18 cellular contexts compared by ENCODE assay signal in genomic region chr3:150589759-150590158, GRCh38. TPM values are rescaled to one million over a fixed set of nuclear protein-coding genes. Genes with fewer than 3 reads are reported as not detected.
A peak's percentile ranks its signal among the peaks of the same experiment; 100 is the strongest.
DNase-seq lines count a peak whose midpoint lies in the region; ATAC-seq and TF ChIP-seq lines count a peak whose summit lies in the region.
"Had no signal": no experiment of that assay in that cellular context is flagged by ENCODE, and none has a peak within 500 bp of the region (broad histone marks: within the 10 kb centered on the region; RNA-seq: fewer than 3 reads in every experiment).

No MANE protein-coding gene starts in this region.

- H3K27me3 Mint-ChIP-seq in activated naive CD4-positive, alpha-beta T cell treated with anti-CD3 and anti-CD28 coated beads for 36 hours (ENCODE audit: low read depth): no peaks in the 10 kb centered on the region
- no peaks in the 10 kb centered on the region for H3K27me3 Mint-ChIP-seq in stimulated activated naive B cell treated with anti-CD40 and anti-IgM and Interleukin-4, amounts not matched to agents 10 μg/mL and 1 μg/mL and 100 μg/mL, for 72 hours

- ATAC-seq in PC-3: peak; percentile 52
- no peak for ATAC-seq in stimulated activated naive B cell treated with anti-CD40 and anti-IgM and Interleukin-4, amounts not matched to agents 10 μg/mL and 1 μg/mL and 100 μg/mL, for 72 hours (replicated peaks)
- no peak for ATAC-seq in HG03175 (IDR thresholded peaks at IDR 0.05; ENCODE audit: unreplicated experiment)
- ATAC-seq: right cardiac atrium had no signal

- POLR2A ChIA-PET in PC-3 (lab: Charles Lee; ENCODE audit: unreplicated experiment): no interaction called here

- intact Hi-C loops in activated naive CD4-positive, alpha-beta T cell treated with anti-CD3 and anti-CD28 coated beads for 36 hours (cut with micrococcal nuclease): no loop called here
- intact Hi-C loops in PC-3 (cut with micrococcal nuclease): loop anchor here (1.0 kb wide), 1 partner anchor 276 kb away; no protein-coding TSS in a partner anchor

- H2AFZ ChIP-seq in PC-3 (ENCODE audit: low read length): no peak overlapping the region

- H3K79me2 ChIP-seq in PC-3 (ENCODE audit: low read length): peaks cover 87% of the 10 kb centered on the region

- no peak overlapping the region for H3K9ac ChIP-seq in PC-3 (ENCODE audit: low read length)

- TF ChIP-seq CTCF in PC-3 (conservative IDR thresholded peaks at IDR 0.05; ENCODE audit: low read depth, low read length) (no peak), choroid plexus epithelial cell (conservative IDR thresholded peaks at IDR 0.05; ENCODE audit: low read depth, low read length) (no peak)

- H3K4me1 Mint-ChIP-seq in activated naive CD4-positive, alpha-beta T cell treated with anti-CD3 and anti-CD28 coated beads for 36 hours (ENCODE audit: low read depth): peaks cover 14% of the 10 kb centered on the region
- H3K4me1 Mint-ChIP-seq in stimulated activated naive B cell treated with anti-CD40 and anti-IgM and Interleukin-4, amounts not matched to agents 10 μg/mL and 1 μg/mL and 100 μg/mL, for 72 hours: peaks cover 4 to 12% of the 10 kb centered on the region in 2 donors

- CTCF ChIA-PET in activated naive CD4-positive, alpha-beta T cell treated with anti-CD3 and anti-CD28 coated beads for 36 hours (lab: Charles Lee): interaction anchor here (1.5 kb wide), 1 partner anchor 33 kb away, joined by 4 read pairs; no protein-coding TSS in a partner anchor
- CTCF ChIA-PET in PC-3 (lab: Charles Lee): interaction anchor here (0.6 kb wide), 1 partner anchor 32 kb away, joined by 4 read pairs; no protein-coding TSS in a partner anchor

- no TSS peak for BruUV-seq in PC-3 (replicated peaks; lab: Mats Ljungman, UMichigan)

- H3K4me2 ChIP-seq in PC-3 (ENCODE audit: low read length): no peak overlapping the region

- H3K9me3 ChIP-seq in PC-3 (ENCODE audit: low read length): no peaks in the 10 kb centered on the region
- H3K9me3 ChIP-seq: breast epithelium, neutrophil, suprapubic skin had no signal

- no peaks in the 10 kb centered on the region for H3K27me3 ChIP-seq in PC-3 (ENCODE audit: low read length)
- H3K27me3 ChIP-seq: breast epithelium, neutrophil, suprapubic skin had no signal

- H3K9me3 Mint-ChIP-seq in activated naive CD4-positive, alpha-beta T cell treated with anti-CD3 and anti-CD28 coated beads for 36 hours: no peaks in the 10 kb centered on the region
- no peaks in the 10 kb centered on the region for H3K9me3 Mint-ChIP-seq in stimulated activated naive B cell treated with anti-CD40 and anti-IgM and Interleukin-4, amounts not matched to agents 10 μg/mL and 1 μg/mL and 100 μg/mL, for 72 hours

- DNase-seq in activated naive CD4-positive, alpha-beta T cell treated with anti-CD3 and anti-CD28 coated beads for 36 hours: no peak
- no peak for DNase-seq in activated naive CD4-positive, alpha-beta T cell treated with anti-CD3 and anti-CD28 coated beads, Interleukin-2, amount 50 U/mL, for 16 hours
- DNase-seq in PC-3 (no peak), choroid plexus epithelial cell (ENCODE audit: low read depth) (peak; percentile 19), SHP77 treated with DMSO at 0.1 percent for 48 hours (lab: John Stamatoyannopoulos, UW) (no peak), ureter (ENCODE audit: low spot score) (no peak)
- no peak for DNase-seq in stimulated activated naive B cell treated with anti-CD40 and anti-IgM and Interleukin-4, amounts not matched to agents 10 μg/mL and 1 μg/mL and 100 μg/mL, for 72 hours
- DNase-seq: activated naive CD4-positive, alpha-beta T cell treated with Interleukin-2 at 50 U/mL for 16 hours; AML-193; H7; NCI-H1694 treated with DMSO at 0.1 percent for 48 hours; NCI-H446; right cardiac atrium had no signal

- H3K4me1 ChIP-seq in PC-3 (ENCODE audit: insufficient read depth, low read length): no peaks in the 10 kb centered on the region
- H3K4me1 ChIP-seq: breast epithelium, suprapubic skin had no signal

- H3F3A ChIP-seq in PC-3 (ENCODE audit: low read length, unreplicated experiment): no peaks in the 10 kb centered on the region

- no peak overlapping the region for H3K4me3 ChIP-seq in PC-3 (ENCODE audit: low read length)
- H3K4me3 ChIP-seq in choroid plexus epithelial cell (ENCODE audit: low read depth, low read length): no peak overlapping the region
- H3K4me3 ChIP-seq: breast epithelium, SK-N-MC, suprapubic skin had no signal

- H3K4me3 Mint-ChIP-seq in activated naive CD4-positive, alpha-beta T cell treated with anti-CD3 and anti-CD28 coated beads for 36 hours: no peak overlapping the region
- H3K4me3 Mint-ChIP-seq in stimulated activated naive B cell treated with anti-CD40 and anti-IgM and Interleukin-4, amounts not matched to agents 10 μg/mL and 1 μg/mL and 100 μg/mL, for 72 hours: no peak overlapping the region

- H3K27ac Mint-ChIP-seq in activated naive CD4-positive, alpha-beta T cell treated with anti-CD3 and anti-CD28 coated beads for 36 hours: peak overlapping the region; percentile 26
- peak overlapping the region; percentile 42 for H3K27ac Mint-ChIP-seq in stimulated activated naive B cell treated with anti-CD40 and anti-IgM and Interleukin-4, amounts not matched to agents 10 μg/mL and 1 μg/mL and 100 μg/mL, for 72 hours

- H3K36me3 Mint-ChIP-seq in activated naive CD4-positive, alpha-beta T cell treated with anti-CD3 and anti-CD28 coated beads for 36 hours (ENCODE audit: low read depth): peaks cover 13% of the 10 kb centered on the region
- peaks cover 11 to 36% of the 10 kb centered on the region in 2 donors for H3K36me3 Mint-ChIP-seq in stimulated activated naive B cell treated with anti-CD40 and anti-IgM and Interleukin-4, amounts not matched to agents 10 μg/mL and 1 μg/mL and 100 μg/mL, for 72 hours

- no peak overlapping the region for H3K27ac ChIP-seq in PC-3 (ENCODE audit: low read length)
- H3K27ac ChIP-seq: breast epithelium, neutrophil, SK-N-MC, suprapubic skin had no signal

- H3K9me2 ChIP-seq in PC-3 (replicated peaks; ENCODE audit: low read length): no peaks in the 10 kb centered on the region

- H3K36me3 ChIP-seq in PC-3 (ENCODE audit: low read depth, low read length): peaks cover 18% of the 10 kb centered on the region
- H3K36me3 ChIP-seq: breast epithelium had no signal

- H4K20me1 ChIP-seq in PC-3 (ENCODE audit: low read length): no peaks in the 10 kb centered on the region

RNA-seq across cellular contexts. Expression of gene SELENOT, which starts 13.4 kb away (rescaled TPM):
- total RNA-seq in activated naive CD4-positive, alpha-beta T cell treated with anti-CD3 and anti-CD28 coated beads for 36 hours: 10 to 100 TPM; 68.4 to 71.2 TPM
- total RNA-seq in PC-3 (2014; rRNA removed) (109 and 119 TPM in 2 replicates), ureter (110 TPM)

RNA-seq across cellular contexts. Expression of gene EIF2A, which starts 43.2 kb away (rescaled TPM):
- total RNA-seq in activated naive CD4-positive, alpha-beta T cell treated with anti-CD3 and anti-CD28 coated beads for 36 hours: 100 to 1,000 TPM; 133 to 135 TPM
- total RNA-seq in PC-3 (2014; rRNA removed): 67.9 and 92.4 TPM in 2 replicates
- total RNA-seq in ureter: 107 TPM

RNA-seq across cellular contexts. Expression of gene SERP1, which starts 43.5 kb away (rescaled TPM):
- total RNA-seq in activated naive CD4-positive, alpha-beta T cell treated with anti-CD3 and anti-CD28 coated beads for 36 hours: 100 to 1,000 TPM in 1 of 2 experiments, 10 to 100 TPM in 1; 95.9 to 105 TPM
- total RNA-seq in PC-3 (2014; rRNA removed): 439 and 552 TPM in 2 replicates
- total RNA-seq in ureter: 100 TPM
